In genomic region chr20:50678213-50678898, GRCh38 we compare ENCODE assay signal across 1 cellular context.
TF ChIP-seq lines count a peak whose summit lies in the region.

No MANE protein-coding gene starts in this region.

TF ChIP-seq in IMR-90, 13 proteins besides CTCF, POLR2A, EP300 and RAD21 (continued from another document):
- TF ChIP-seq RFX5 (IDR thresholded peaks at IDR 0.05; ENCODE audit: low read depth, low read length) (no peak), MAZ (IDR thresholded peaks at IDR 0.05; ENCODE audit: borderline replicate concordance, low read depth, low read length) (no peak), BHLHE40 (IDR thresholded peaks at IDR 0.05; ENCODE audit: low read depth, low read length) (no peak), MXI1 (IDR thresholded peaks at IDR 0.05; ENCODE audit: borderline replicate concordance, low read depth, low read length) (no peak), SMC3 (IDR thresholded peaks at IDR 0.05; ENCODE audit: low read depth, low read length) (no peak), RCOR1 (IDR thresholded peaks at IDR 0.05; ENCODE audit: insufficient replicate concordance, low read length) (no peak), NFE2L2 (IDR thresholded peaks at IDR 0.05; ENCODE audit: low read depth, low read length) (no peak), CEBPB (IDR thresholded peaks at IDR 0.05; ENCODE audit: low read depth, low read length) (no peak), USF2 (IDR thresholded peaks at IDR 0.05; ENCODE audit: low read depth, low read length) (no peak), FOS (IDR thresholded peaks at IDR 0.05; ENCODE audit: low read depth, low read length) (no peak), MAFK (IDR thresholded peaks at IDR 0.05; ENCODE audit: low read depth, low read length) (no peak)
